ENCODE assay signal across 18 cellular contexts in genomic region chr2:132161161-132162124, GRCh38. TPM values are rescaled to one million over a fixed set of nuclear protein-coding genes. Genes with fewer than 3 reads are reported as not detected.
"Had no signal": no experiment of that assay in that cellular context is flagged by ENCODE, and none has a peak within 500 bp of the region (broad histone marks: within the 10 kb centered on the region; RNA-seq: fewer than 3 reads in every experiment).

Gene ANKRD30BL, minus strand, starts transcription at chr2:132161952. Its CDS starts 247 bp downstream, at chr2:132161705.

RNA-seq across cellular contexts. Expression of gene ANKRD30BL, which starts in this region (rescaled TPM):
- total RNA-seq: kidney, left colon, left lung, lower lobe of right lung, mammary epithelial cell, mesothelial cell of epicardium, mononuclear cell, natural killer cell, omental fat pad, progenitor cell of endocrine pancreas, pulmonary artery endothelial cell, renal cortical epithelial cell, right atrium auricular region, right lobe of liver, skeletal muscle tissue, smooth muscle cell, thoracic aorta, upper lobe of right lung had no signal
